8 cellular contexts compared by ENCODE assay signal in genomic region chr11:7986768-7987559, GRCh38. TPM values are rescaled to one million over a fixed set of nuclear protein-coding genes. Genes with fewer than 3 reads are reported as not detected.
DNase-seq lines count a peak whose midpoint lies in the region; ATAC-seq, FAIRE-seq and TF ChIP-seq lines count a peak whose summit lies in the region.

Gene EIF3F, plus strand, starts transcription at chr11:7987337. Its CDS starts 16 bp downstream, at chr11:7987353.

- H3K27ac ChIP-seq in adrenal gland (peak within 1 kb of the TSS in 4 of 5 donors; percentile 9 to 83 (median 68)), heart right ventricle (peak within 1 kb of the TSS in 9 of 10 donors; percentile 66 to 86 (median 75)), upper lobe of left lung (peak within 1 kb of the TSS; percentile 73 to 88 (median 85))

- TF ChIP-seq EP300 in upper lobe of left lung (IDR thresholded peaks at IDR 0.05), result no peak

- H3K9me3 ChIP-seq in adrenal gland (replicated peaks in 1 of 3) (no peaks in the 10 kb centered on the region), heart right ventricle (no peaks in the 10 kb centered on the region), upper lobe of left lung (no peaks in the 10 kb centered on the region)

- H3K4me1 ChIP-seq in adrenal gland (replicated peaks in 1 of 2) (peaks cover 19 to 23% of the 10 kb centered on the region in 2 donors), heart right ventricle (peaks cover 7 to 41% (median 26%) of the 10 kb centered on the region in 9 donors), upper lobe of left lung (peaks cover 25 to 41% (median 32%) of the 10 kb centered on the region in 4 donors)

- no peaks in the 10 kb centered on the region for H3K27me3 ChIP-seq in adrenal gland
- H3K27me3 ChIP-seq in heart right ventricle, result no peaks in the 10 kb centered on the region
- H3K27me3 ChIP-seq in upper lobe of left lung, result no peaks in the 10 kb centered on the region

- peak; percentile 97 for ATAC-seq in HG02870 (IDR thresholded peaks at IDR 0.05; ENCODE audit: unreplicated experiment)
- peak; percentile 98 to 100 (median 100) for ATAC-seq in heart right ventricle
- ATAC-seq in upper lobe of left lung (ENCODE audit: low FRiP score in 2 of 2), result peak; percentile 99

- peak; percentile 81 to 95 (median 92) for TF ChIP-seq CTCF in adrenal gland (IDR thresholded peaks at IDR 0.05)
- TF ChIP-seq CTCF in heart right ventricle (IDR thresholded peaks at IDR 0.05), result peak; percentile 74 to 97 (median 86)
- TF ChIP-seq CTCF in upper lobe of left lung (IDR thresholded peaks at IDR 0.05), result peak; percentile 77 to 92 (median 88)

- TF ChIP-seq POLR2A in GM12892 (IDR thresholded peaks at IDR 0.05; ENCODE audit: low read depth, low read length) (peak; percentile 48; the same call in 1 of the 2 replicates), adrenal gland (IDR thresholded peaks at IDR 0.05) (peak; percentile 24 to 55), upper lobe of left lung (IDR thresholded peaks at IDR 0.05) (peak in 3 of 4 donors; percentile 51 to 60 (median 56))

- H3K36me3 ChIP-seq in adrenal gland (replicated peaks in 1 of 2) (peaks cover 0 to 7% of the 10 kb centered on the region in 2 donors), heart right ventricle (peaks cover 0 to 28% (median 5%) of the 10 kb centered on the region in 9 donors), upper lobe of left lung (peaks cover 0 to 20% (median 4%) of the 10 kb centered on the region in 4 donors)

- DNase-seq in GM12892 (ENCODE audit: insufficient read length) (peak; percentile 66), NCI-H146 (lab: John Stamatoyannopoulos, UW) (peak; percentile 98), T-helper 1 cell (peak; percentile 76 to 98 (median 89)), adrenal gland (peak; percentile 93 to 98 (median 95)), heart right ventricle (peak; percentile 78 to 99), posterior cingulate gyrus (peak; percentile 83 to 98 (median 88)), upper lobe of left lung (peak; percentile 91 to 93)

- WGBS in adrenal gland, 4 donors, result 0 to 2% (median 1%) methylated on average over 34 to 47 of the region's 47 CpGs
- 0 to 1% methylated on average over 47 of the region's 47 CpGs for WGBS in heart right ventricle, 2 donors
- 1 to 2% methylated on average over 23 to 47 of the region's 47 CpGs for WGBS in upper lobe of left lung, 2 donors

- peak within 1 kb of the TSS in 3 of 4 donors; percentile 11 to 71 (median 60) for H3K4me3 ChIP-seq in adrenal gland
- peak within 1 kb of the TSS; percentile 56 to 98 (median 78) for H3K4me3 ChIP-seq in heart right ventricle
- H3K4me3 ChIP-seq in upper lobe of left lung, result peak within 1 kb of the TSS; percentile 58 to 79 (median 78)

- FAIRE-seq in GM12892 (lab: Jason Lieb, UNC), result peak; percentile 99

- intact Hi-C loops in adrenal gland (cut with DNase I) (loop anchor here in 1 of 2 donors (10.0 kb wide), 1 partner anchor 292 kb away; no protein-coding TSS in a partner anchor), heart right ventricle (cut with DNase I) (loop anchor here in 8 of 10 donors (2.0 to 10.0 kb wide), 6 partner anchors 92 to 892 kb away; no protein-coding TSS in a partner anchor), posterior cingulate gyrus (cut with DNase I) (loop anchor here (1.0 to 2.0 kb wide), 2 partner anchors 95 to 888 kb away; no protein-coding TSS in a partner anchor)

RNA-seq across cellular contexts. Expression of gene EIF3F, which starts in this region (rescaled TPM):
- polyA plus RNA-seq in GM12892 (2012; ENCODE audit: missing spikeins), result 277 TPM
- total RNA-seq in adrenal gland (100 to 1,000 TPM; 154 to 366 (median 253) TPM), heart right ventricle (100 to 1,000 TPM; 142 to 176 (median 157) TPM), upper lobe of left lung (100 to 1,000 TPM; 135 to 321 (median 235) TPM)
- polyA plus RNA-seq in adrenal gland (100 to 1,000 TPM; 105 to 152 (median 137) TPM), heart right ventricle (100 to 1,000 TPM in 1 of 2 donors, 10 to 100 TPM in 1; 63.2 to 386 TPM)

Comparison
In these comparisons a context has a peak if more than half of its experiments do, and no peak if none do; other contexts are left out.
1. Peak in every context shown above with its lines: DNase-seq, ATAC-seq, H3K4me3 ChIP-seq and H3K27ac ChIP-seq.